9 cellular contexts compared by ENCODE assay signal in the genomic region with DNA sequence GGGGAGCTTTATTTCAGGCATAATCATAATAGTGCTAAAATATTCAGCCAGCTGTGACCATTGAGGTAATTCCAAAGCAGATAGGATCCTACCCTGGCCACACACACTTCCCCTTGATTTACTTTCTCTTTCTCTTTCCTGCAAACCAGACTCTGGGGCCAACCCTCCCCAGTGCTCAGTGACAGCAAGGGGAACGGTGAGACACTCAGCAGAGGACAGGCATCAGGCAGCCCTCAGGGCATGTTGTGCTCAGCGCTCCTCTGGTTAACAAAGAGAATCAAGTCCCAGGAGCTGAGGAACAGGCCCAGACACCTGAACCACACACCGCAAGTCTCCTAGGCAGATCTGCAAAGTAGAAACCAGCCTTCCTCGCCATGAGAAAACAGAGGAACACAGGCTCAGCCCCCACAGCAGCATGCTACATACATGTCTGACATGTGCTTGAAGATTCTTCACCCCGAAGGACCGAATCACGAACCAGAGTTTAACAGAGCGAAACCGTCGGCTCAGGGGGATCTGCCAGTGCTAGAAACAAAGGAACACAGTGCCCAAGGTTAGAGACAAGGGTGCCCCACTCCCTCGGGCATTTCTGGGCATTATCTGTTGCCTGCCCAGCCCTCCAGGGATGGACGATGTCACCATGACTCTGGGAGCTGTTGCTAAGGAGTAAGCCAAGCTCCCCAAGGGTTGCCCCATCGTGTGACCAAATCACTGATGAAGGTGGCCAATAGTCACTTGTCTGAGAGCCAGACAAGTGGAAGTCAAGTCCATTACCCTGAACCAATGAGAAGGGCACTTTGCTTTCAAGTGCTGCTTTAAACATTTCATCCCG. TPM values are rescaled to one million over a fixed set of nuclear protein-coding genes. Genes with fewer than 3 reads are reported as not detected.
DNase-seq lines count a peak whose midpoint lies in the region; ATAC-seq and TF ChIP-seq lines count a peak whose summit lies in the region.
"Had no signal": no experiment of that assay in that cellular context is flagged by ENCODE, and none has a peak within 500 bp of the region (broad histone marks: within the 10 kb centered on the region; RNA-seq: fewer than 3 reads in every experiment).

No MANE protein-coding gene starts in this region.

- 0 out of 2 replicates have a peak overlapping the region, but pooled peaks have one; percentile 15 for H3K4me3 ChIP-seq in BLaER1
- no peak overlapping the region for H3K4me3 ChIP-seq in stomach
- H3K4me3 ChIP-seq: pancreas had no signal

- no peaks in the 10 kb centered on the region for H3K9me3 ChIP-seq in BLaER1
- no peaks in the 10 kb centered on the region for H3K9me3 ChIP-seq in stomach
- H3K9me3 ChIP-seq: pancreas had no signal

- DNase-seq in T-helper 2 cell treated with Interferon-gamma antibody and Interleukin-4, amounts not matched to agents 5 μg/mL and 100 μg/mL, for 36 hours (ENCODE audit: low spot score), result peak; percentile 64
- DNase-seq in foreskin keratinocyte (peak; percentile 57 to 66), stomach (peak; percentile 43), RWPE1 (ENCODE audit: low spot score) (no peak), LoVo (ENCODE audit: low spot score) (no peak)
- DNase-seq: pancreas had no signal

- intact Hi-C loops in stomach (cut with DNase I; ENCODE audit: low total_unique reads), result no loop called here

- peak overlapping the region; percentile 67 for H3K4me3 Mint-ChIP-seq in T-helper 2 cell treated with Interferon-gamma antibody and Interleukin-4, amounts not matched to agents 5 μg/mL and 100 μg/mL, for 36 hours

- H3K9ac ChIP-seq in BLaER1, result peak overlapping the region; percentile 57; the same call in 1 of the 2 replicates

- H3K27ac ChIP-seq in BLaER1, result peak overlapping the region; percentile 76
- H3K27ac ChIP-seq in foreskin keratinocyte, result no peak overlapping the region
- H3K27ac ChIP-seq in stomach, result peak overlapping the region in 1 of 5 donors; percentile 16
- H3K27ac ChIP-seq in RWPE1, result no peak overlapping the region
- H3K27ac ChIP-seq: pancreas had no signal

- no peaks in the 10 kb centered on the region for H3K27me3 Mint-ChIP-seq in T-helper 2 cell treated with Interferon-gamma antibody and Interleukin-4, amounts not matched to agents 5 μg/mL and 100 μg/mL, for 36 hours (ENCODE audit: low read depth)

- peaks cover 48% of the 10 kb centered on the region for H3K4me1 Mint-ChIP-seq in T-helper 2 cell treated with Interferon-gamma antibody and Interleukin-4, amounts not matched to agents 5 μg/mL and 100 μg/mL, for 36 hours (ENCODE audit: low read depth)

- H3K4me1 ChIP-seq in BLaER1 (peaks cover 29% of the 10 kb centered on the region), foreskin keratinocyte (peaks cover 8% of the 10 kb centered on the region), stomach (peaks cover 0 to 12% (median 0%) of the 10 kb centered on the region in 4 donors)
- H3K4me1 ChIP-seq: pancreas had no signal

- CTCF ChIA-PET in RWPE1 (lab: Yijun Ruan, JAX), result no interaction called here

- TF ChIP-seq EP300 in stomach (IDR thresholded peaks at IDR 0.05), result no peak

- WGBS in stomach, 5 donors, result 81 to 89% (median 85%) methylated on average over 14 of the region's 14 CpGs

- POLR2A ChIA-PET in RWPE1 (lab: Yijun Ruan, JAX; ENCODE audit: low non-redundant PET), result no interaction called here

- no peaks in the 10 kb centered on the region for H4K20me1 ChIP-seq in BLaER1

- TF ChIP-seq POLR2A in stomach (IDR thresholded peaks at IDR 0.05), result no peak

- no peaks in the 10 kb centered on the region for H3K9me3 Mint-ChIP-seq in T-helper 2 cell treated with Interferon-gamma antibody and Interleukin-4, amounts not matched to agents 5 μg/mL and 100 μg/mL, for 36 hours

- peak; percentile 95 for ATAC-seq in GM19043 (IDR thresholded peaks at IDR 0.05; ENCODE audit: low read depth, unreplicated experiment)
- peak; percentile 95 for ATAC-seq in HG03159 (IDR thresholded peaks at IDR 0.05; ENCODE audit: unreplicated experiment)
- peak; percentile 90 for ATAC-seq in foreskin keratinocyte

- H3K27ac Mint-ChIP-seq in T-helper 2 cell treated with Interferon-gamma antibody and Interleukin-4, amounts not matched to agents 5 μg/mL and 100 μg/mL, for 36 hours, result peak overlapping the region; percentile 93

- peak overlapping the region; percentile 77 for H3K4me2 ChIP-seq in BLaER1

- TF ChIP-seq CTCF in foreskin keratinocyte (conservative IDR thresholded peaks at IDR 0.05) (no peak), stomach (IDR thresholded peaks at IDR 0.05) (no peak), RWPE1 (conservative IDR thresholded peaks at IDR 0.05; ENCODE audit: low read depth) (no peak)

- H3K27me3 ChIP-seq in BLaER1 (no peaks in the 10 kb centered on the region), foreskin keratinocyte (peaks cover 4% of the 10 kb centered on the region), stomach (no peaks in the 10 kb centered on the region)
- H3K27me3 ChIP-seq: pancreas had no signal

- H3K36me3 Mint-ChIP-seq in T-helper 2 cell treated with Interferon-gamma antibody and Interleukin-4, amounts not matched to agents 5 μg/mL and 100 μg/mL, for 36 hours (ENCODE audit: low read depth), result peaks cover 2% of the 10 kb centered on the region

- H3K36me3 ChIP-seq in BLaER1 (no peaks in the 10 kb centered on the region), stomach (no peaks in the 10 kb centered on the region)
- H3K36me3 ChIP-seq: pancreas had no signal

RNA-seq across cellular contexts. Expression of a gene that starts 17.5 kb away (rescaled TPM):
- total RNA-seq in foreskin keratinocyte (not detected in 2 replicates), stomach (100 to 1,000 TPM in 1 of 5 donors, 10 to 100 TPM in 2, 1 to 10 TPM in 2; 3.5 to 590 (median 55.8) TPM)
- polyA plus RNA-seq in foreskin keratinocyte (not detected in 2 replicates), stomach (10 to 100 TPM in 1 of 3 donors, 1 to 10 TPM in 2; 3.8 to 13.5 (median 4.4) TPM)

Comparison
In these comparisons a context has a peak if more than half of its experiments do, and no peak if none do; other contexts are left out.
1. DNase-seq: peak in T-helper 2 cell treated with Interferon-gamma antibody and Interleukin-4, amounts not matched to agents 5 μg/mL and 100 μg/mL, for 36 hours (single experiment), foreskin keratinocyte (2 of 2) and stomach (single experiment); none in RWPE1 (single experiment) and LoVo (single experiment).
2. Peak in every context shown above with its lines, with median percentiles within 50 percentile points of each other: ATAC-seq.